Comparison of ENCODE assay signal across 1 cellular context in genomic region chr15:59236394-59236793, GRCh38.
TF ChIP-seq lines count a peak whose summit lies in the region.

No MANE protein-coding gene starts in this region.

TF ChIP-seq in IMR-90, 13 proteins besides CTCF, POLR2A, EP300 and RAD21:
- TF ChIP-seq SMC3 (IDR thresholded peaks at IDR 0.05; ENCODE audit: low read depth, low read length) = no peak
